In the genomic region with DNA sequence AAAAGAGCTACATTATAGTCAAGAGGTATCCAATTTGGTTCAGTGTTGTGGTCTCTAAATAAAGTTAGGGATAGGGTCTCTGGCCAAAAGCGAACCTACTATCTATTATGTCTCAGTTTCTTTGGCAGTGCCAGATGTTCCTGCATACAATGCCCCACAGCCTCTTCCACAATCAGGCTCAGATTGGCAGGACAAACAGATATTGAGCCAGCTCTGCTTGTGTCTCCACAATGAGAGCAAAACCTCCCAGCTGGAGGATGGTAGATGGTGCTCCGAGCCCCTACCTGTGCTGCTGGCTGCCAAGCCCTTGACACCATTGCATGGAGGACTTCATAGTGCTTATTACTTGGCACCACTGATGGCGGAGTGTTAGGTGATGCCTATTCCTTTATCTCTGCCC, we compare ENCODE assay signal across 23 cellular contexts.
"Had no signal": no experiment of that assay in that cellular context is flagged by ENCODE, and none has a peak within 500 bp of the region (broad histone marks: within the 10 kb centered on the region; RNA-seq: fewer than 3 reads in every experiment).

No MANE protein-coding gene starts in this region.

- H3K9me3 ChIP-seq: ascending aorta, body of pancreas, SJCRH30 had no signal

- H3K27ac ChIP-seq: ascending aorta, body of pancreas, SJCRH30 had no signal

- DNase-seq: activated CD4-positive, alpha-beta T cell treated with anti-CD3 and anti-CD28 coated beads for 4 hours; activated CD8-positive, alpha-beta memory T cell treated with anti-CD3 and anti-CD28 coated beads, Interleukin-2, amount 50 U/mL, for 48 hours; activated CD8-positive, alpha-beta T cell treated with anti-CD3 and anti-CD28 coated beads, Interleukin-2, amount 10 ng/mL, durations not matched to agents 7 days and 5 days; activated effector memory CD4-positive, alpha-beta T cell treated with Interleukin-2 at 50 U/mL for 16 hours; activated naive CD4-positive, alpha-beta T cell; activated T-cell treated with anti-CD3 and anti-CD28 coated beads, Interleukin-2, amount 50 U/mL, for 1 hour; body of pancreas; Karpas-422; MM.1S; NCI-H1105; NCI-H1436; NCI-H1694 treated with DMSO at 0.1 percent for 48 hours; NCI-H2029 treated with DMSO at 0.1 percent for 48 hours; NCI-H345; NCI-H510A; NCI-H526 treated with DMSO at 0.1 percent for 48 hours; NCI-H82; SJCRH30; SW 1271 had no signal

- H3K4me3 ChIP-seq: ascending aorta, body of pancreas, K562, SJCRH30 had no signal

- ATAC-seq: activated CD4-positive, CD25-positive, alpha-beta regulatory T cell treated with anti-CD3 and anti-CD28 coated beads, Interleukin-2, amount 50 U/mL, for 24 hours; activated CD8-positive, alpha-beta T cell treated with anti-CD3 and anti-CD28 coated beads, Interleukin-2, amount 10 ng/mL, durations not matched to agents 7 days and 5 days; body of pancreas; K562; SK-N-SH treated with all-trans-retinoic acid at 6 μM for 48 hours had no signal

- FAIRE-seq: K562 had no signal

- H3K4me1 ChIP-seq: ascending aorta, body of pancreas, SJCRH30 had no signal

- H3K27me3 ChIP-seq: ascending aorta, body of pancreas, SJCRH30 had no signal
